Comparison of ENCODE assay signal across 9 cellular contexts in genomic region chr10:71740069-71740468, GRCh38. TPM values are rescaled to one million over a fixed set of nuclear protein-coding genes. Genes with fewer than 3 reads are reported as not detected.
DNase-seq lines count a peak whose midpoint lies in the region; ATAC-seq and TF ChIP-seq lines count a peak whose summit lies in the region.
"Had no signal": no experiment of that assay in that cellular context is flagged by ENCODE, and none has a peak within 500 bp of the region (broad histone marks: within the 10 kb centered on the region; RNA-seq: fewer than 3 reads in every experiment).

No MANE protein-coding gene starts in this region.

- peaks cover 3 to 15% of the 10 kb centered on the region in 2 donors for H3K4me1 ChIP-seq in adrenal gland (replicated peaks in 1 of 2)
- H3K4me1 ChIP-seq in left lung: peaks cover 23 to 95% of the 10 kb centered on the region in 2 donors
- peaks cover 87% of the 10 kb centered on the region for H3K4me1 ChIP-seq in effector memory CD4-positive, alpha-beta T cell (ENCODE audit: control insufficient read depth, insufficient read depth, low read length, poor library complexity, severe bottlenecking)

- WGBS in adrenal gland, 4 donors: 28 to 48% (median 36%) methylated on average over 6 of the region's 6 CpGs

- intact Hi-C loops in adrenal gland (cut with DNase I) (no loop called here), left lung (cut with DNase I) (no loop called here)

- no peaks in the 10 kb centered on the region for H3K27me3 ChIP-seq in adrenal gland
- H3K27me3 ChIP-seq in left lung: no peaks in the 10 kb centered on the region
- no peaks in the 10 kb centered on the region for H3K27me3 ChIP-seq in effector memory CD4-positive, alpha-beta T cell (replicated peaks; ENCODE audit: control insufficient read depth, insufficient read depth, low read length, poor library complexity, severe bottlenecking)

- H3K36me3 ChIP-seq in adrenal gland (replicated peaks in 1 of 2) (no peaks in the 10 kb centered on the region), left lung (no peaks in the 10 kb centered on the region)
- no peaks in the 10 kb centered on the region for H3K36me3 ChIP-seq in effector memory CD4-positive, alpha-beta T cell (ENCODE audit: control insufficient read depth, insufficient read depth, low read length)

- H3K9me3 ChIP-seq in adrenal gland (replicated peaks in 1 of 3) (no peaks in the 10 kb centered on the region), left lung (peaks cover 0 to 8% of the 10 kb centered on the region in 2 donors)
- no peaks in the 10 kb centered on the region for H3K9me3 ChIP-seq in effector memory CD4-positive, alpha-beta T cell (ENCODE audit: control insufficient read depth, low read length)

- H3K27ac ChIP-seq in adrenal gland: peak overlapping the region in 2 of 5 donors; percentile 26 to 41
- H3K27ac ChIP-seq in left lung: no peak overlapping the region
- no peak overlapping the region for H3K27ac ChIP-seq in effector memory CD4-positive, alpha-beta T cell (ENCODE audit: insufficient read depth, low read length, poor library complexity, severe bottlenecking)

- TF ChIP-seq CTCF in adrenal gland (IDR thresholded peaks at IDR 0.05): peak in 5 of 6 experiments; percentile 25 to 45 (median 33)
- peak in 1 of 2 donors; percentile 15 for TF ChIP-seq CTCF in left lung (IDR thresholded peaks at IDR 0.05)

- DNase-seq in Ammon's horn (ENCODE audit: low spot score): peak; percentile 52
- peak; percentile 83 for DNase-seq in GM04504 (ENCODE audit: low read depth)
- DNase-seq in adrenal gland: peak in 6 of 7 donors; percentile 84 to 92 (median 86)
- DNase-seq in left lung: peak in 1 of 2 donors; percentile 72
- no peak for DNase-seq in NOMO-1 (lab: John Stamatoyannopoulos, UW; ENCODE audit: unreplicated experiment in 2 of 2)
- no peak for DNase-seq in HK-2 (ENCODE audit: unreplicated experiment)
- DNase-seq in effector memory CD4-positive, alpha-beta T cell: no peak

- TF ChIP-seq POLR2A in adrenal gland (IDR thresholded peaks at IDR 0.05): no peak

- no peak overlapping the region for H3K4me3 ChIP-seq in adrenal gland
- H3K4me3 ChIP-seq in left lung: no peak overlapping the region
- H3K4me3 ChIP-seq in effector memory CD4-positive, alpha-beta T cell (ENCODE audit: insufficient read depth, low read depth, low read length, poor library complexity, severe bottlenecking): no peak overlapping the region
- H3K4me3 ChIP-seq: GM23338 had no signal

- ATAC-seq in left lung: peak; percentile 46
- no peak for ATAC-seq in GM18511 (IDR thresholded peaks at IDR 0.05; ENCODE audit: unreplicated experiment)
- ATAC-seq: GM23338 had no signal

RNA-seq across cellular contexts. Expression of gene C10orf105, which starts 20.5 kb away (rescaled TPM):
- total RNA-seq in adrenal gland (under 1 TPM in 6 of 8 donors, not detected in 2; 0.07 to 0.48 (median 0.11) TPM), left lung (1 to 10 TPM in 1 of 2 donors, under 1 TPM in 1; 0.17 to 1.0 TPM)
- polyA plus RNA-seq in adrenal gland: under 1 TPM; 0.07 to 0.08 (median 0.07) TPM

RNA-seq across cellular contexts. Expression of gene VSIR, which starts 33.3 kb away (rescaled TPM):
- total RNA-seq in adrenal gland (10 to 100 TPM; 14.1 to 71.7 (median 41.5) TPM), left lung (100 to 1,000 TPM in 1 of 2 donors, 10 to 100 TPM in 1; 46.7 to 133 TPM)
- polyA plus RNA-seq in adrenal gland: 10 to 100 TPM; 10.8 to 17.1 (median 15.3) TPM

Comparison
In these comparisons a context has a peak if more than half of its experiments do, and no peak if none do; other contexts are left out.
1. DNase-seq: peak in Ammon's horn (single experiment), GM04504 (single experiment) and adrenal gland (6 of 7); none in NOMO-1 (0 of 2), HK-2 (single experiment) and effector memory CD4-positive, alpha-beta T cell (0 of 3).